Comparison of ENCODE assay signal across 17 cellular contexts in genomic region chr7:135599471-135599870, GRCh38.
"Had no signal": no experiment of that assay in that cellular context is flagged by ENCODE, and none has a peak within 500 bp of the region (broad histone marks: within the 10 kb centered on the region; RNA-seq: fewer than 3 reads in every experiment).

No MANE protein-coding gene starts in this region.

- H3K4me3 Mint-ChIP-seq: activated CD8-positive, alpha-beta T cell treated with anti-CD3 and anti-CD28 coated beads for 36 hours; activated naive CD4-positive, alpha-beta T cell treated with anti-CD3 and anti-CD28 coated beads for 36 hours; activated naive CD8-positive, alpha-beta T cell; activated T-helper 17 cell treated with anti-CD3 and anti-CD28 coated beads, Interleukin-2, amount 50 U/mL, for 72 hours had no signal

- H3K27ac Mint-ChIP-seq: activated CD8-positive, alpha-beta T cell treated with anti-CD3 and anti-CD28 coated beads for 36 hours; activated naive CD4-positive, alpha-beta T cell treated with anti-CD3 and anti-CD28 coated beads for 36 hours; activated naive CD8-positive, alpha-beta T cell; activated T-helper 17 cell treated with anti-CD3 and anti-CD28 coated beads, Interleukin-2, amount 50 U/mL, for 72 hours had no signal

- DNase-seq: activated CD4-positive, alpha-beta T cell treated with anti-CD3 and anti-CD28 coated beads for 4 hours; activated CD8-positive, alpha-beta memory T cell treated with anti-CD3 and anti-CD28 coated beads, Interleukin-2, amount 50 U/mL, for 4 hours; activated CD8-positive, alpha-beta T cell treated with anti-CD3 and anti-CD28 coated beads for 36 hours; activated gamma-delta T cell; activated naive CD4-positive, alpha-beta T cell treated with anti-CD3 and anti-CD28 coated beads for 36 hours; cerebellar nuclear complex; NCI-H1092; NCI-H1417; NCI-H1930; NCI-H510A treated with DMSO at 0.1 percent for 48 hours; Peyer's patch; Right ventricle myocardium superior; SW 1271 had no signal

- ATAC-seq: activated CD4-positive, CD25-positive, alpha-beta regulatory T cell treated with anti-CD3 and anti-CD28 coated beads, Interleukin-2, amount 50 U/mL, for 24 hours; activated CD8-positive, alpha-beta T cell treated with anti-CD3 and anti-CD28 coated beads for 36 hours; activated T-helper 17 cell treated with anti-CD3 and anti-CD28 coated beads, Interleukin-2, amount 50 U/mL, for 72 hours; SK-N-SH treated with all-trans-retinoic acid at 6 μM for 48 hours had no signal

- H3K9me3 Mint-ChIP-seq: activated CD8-positive, alpha-beta T cell treated with anti-CD3 and anti-CD28 coated beads for 36 hours; activated naive CD4-positive, alpha-beta T cell treated with anti-CD3 and anti-CD28 coated beads for 36 hours; activated T-helper 17 cell treated with anti-CD3 and anti-CD28 coated beads, Interleukin-2, amount 50 U/mL, for 72 hours had no signal

- H3K4me1 Mint-ChIP-seq: activated T-helper 17 cell treated with anti-CD3 and anti-CD28 coated beads, Interleukin-2, amount 50 U/mL, for 72 hours had no signal

- H3K27me3 Mint-ChIP-seq: activated CD8-positive, alpha-beta T cell treated with anti-CD3 and anti-CD28 coated beads for 36 hours; activated naive CD8-positive, alpha-beta T cell; activated T-helper 17 cell treated with anti-CD3 and anti-CD28 coated beads, Interleukin-2, amount 50 U/mL, for 72 hours had no signal
